20 cellular contexts compared by ENCODE assay signal in genomic region chr11:2942872-2943710, GRCh38. TPM values are rescaled to one million over a fixed set of nuclear protein-coding genes. Genes with fewer than 3 reads are reported as not detected.
DNase-seq lines count a peak whose midpoint lies in the region; ATAC-seq lines count a peak whose summit lies in the region.
"Had no signal": no experiment of that assay in that cellular context is flagged by ENCODE, and none has a peak within 500 bp of the region (broad histone marks: within the 10 kb centered on the region; RNA-seq: fewer than 3 reads in every experiment).

No MANE protein-coding gene starts in this region.

- H3K27me3 Mint-ChIP-seq in activated CD8-positive, alpha-beta memory T cell treated with anti-CD3 and anti-CD28 coated beads, Interleukin-2, amount 10 ng/mL, durations not matched to agents 7 days and 5 days = no peaks in the 10 kb centered on the region
- peaks cover 0 to 9% of the 10 kb centered on the region in 2 donors for H3K27me3 Mint-ChIP-seq in CD8-positive, alpha-beta memory T cell
- H3K27me3 Mint-ChIP-seq in activated CD8-positive, alpha-beta T cell treated with anti-CD3 and anti-CD28 coated beads, Interleukin-2, amount 10 ng/mL, durations not matched to agents 7 days and 5 days (ENCODE audit: low read depth) = no peaks in the 10 kb centered on the region
- no peaks in the 10 kb centered on the region for H3K27me3 Mint-ChIP-seq in naive thymus-derived CD4-positive, alpha-beta T cell

- no peak overlapping the region for H3K27ac ChIP-seq in CD8-positive, alpha-beta memory T cell (ENCODE audit: low read depth, low read length)
- no peak overlapping the region for H3K27ac ChIP-seq in naive thymus-derived CD4-positive, alpha-beta T cell (ENCODE audit: low read depth, low read length)
- H3K27ac ChIP-seq: ascending aorta, BLaER1, heart left ventricle, parathyroid adenoma, SK-N-MC, upper lobe of right lung had no signal

- in situ Hi-C loops in G401 (cut with HindIII; ENCODE audit: low sequenced_read_pairs) = no loop called here

- peaks cover 8% of the 10 kb centered on the region for H3K9me3 ChIP-seq in CD8-positive, alpha-beta memory T cell (ENCODE audit: low read length)
- H3K9me3 ChIP-seq in naive thymus-derived CD4-positive, alpha-beta T cell (ENCODE audit: control insufficient read depth in 2 of 3, low read length in 3 of 3) = peaks cover 0 to 8% (median 5%) of the 10 kb centered on the region in 3 experiments
- H3K9me3 ChIP-seq: upper lobe of right lung had no signal

- CTCF ChIA-PET in activated CD8-positive, alpha-beta memory T cell treated with anti-CD3 and anti-CD28 coated beads, Interleukin-2, amount 10 ng/mL, durations not matched to agents 7 days and 5 days (lab: Charles Lee) = interaction anchor here (0.9 to 2.6 kb wide), 3 partner anchors 13 to 51 kb away, joined by 3 to 20 read pairs (median 4); partner anchors contain the start of gene PHLDA2
- CTCF ChIA-PET in CD8-positive, alpha-beta memory T cell (lab: Charles Lee) = interaction anchor here (0.7 to 1.4 kb wide), 2 partner anchors 13 to 72 kb away, joined by 3 to 4 read pairs; no protein-coding TSS in a partner anchor
- CTCF ChIA-PET in activated CD8-positive, alpha-beta T cell treated with anti-CD3 and anti-CD28 coated beads, Interleukin-2, amount 10 ng/mL, durations not matched to agents 7 days and 5 days (lab: Charles Lee) = interaction anchor here (0.9 to 2.7 kb wide), 4 partner anchors 27 to 410 kb away, joined by 3 to 7 read pairs (median 4); no protein-coding TSS in a partner anchor
- CTCF ChIA-PET in naive thymus-derived CD4-positive, alpha-beta T cell (lab: Charles Lee) = interaction anchor here (0.6 to 1.3 kb wide), 5 partner anchors 21 to 413 kb away, joined by 3 to 4 read pairs (median 3); no protein-coding TSS in a partner anchor

- H3K36me3 ChIP-seq in CD8-positive, alpha-beta memory T cell (ENCODE audit: insufficient read depth, low read length) = peaks cover 9% of the 10 kb centered on the region
- peaks cover 0 to 8% (median 8%) of the 10 kb centered on the region in 3 experiments for H3K36me3 ChIP-seq in naive thymus-derived CD4-positive, alpha-beta T cell (ENCODE audit: control insufficient read depth in 2 of 3, insufficient read depth in 3 of 3, low read length in 3 of 3)

- intact Hi-C loops in naive thymus-derived CD4-positive, alpha-beta T cell (cut with micrococcal nuclease) = no loop called here

- POLR2A ChIA-PET in CD8-positive, alpha-beta memory T cell (lab: Charles Lee) = interaction anchor here (0.5 to 0.9 kb wide), 2 partner anchors 13 to 104 kb away, joined by 3 to 4 read pairs; no protein-coding TSS in a partner anchor
- POLR2A ChIA-PET in activated CD8-positive, alpha-beta T cell treated with anti-CD3 and anti-CD28 coated beads, Interleukin-2, amount 10 ng/mL, durations not matched to agents 7 days and 5 days (lab: Charles Lee) = interaction anchor here (1.1 to 1.5 kb wide), 6 partner anchors 9 to 410 kb away, joined by 3 to 7 read pairs (median 4); no protein-coding TSS in a partner anchor
- POLR2A ChIA-PET in naive thymus-derived CD4-positive, alpha-beta T cell (lab: Charles Lee) = interaction anchor here (0.8 to 1.2 kb wide), 2 partner anchors 14 kb away, joined by 3 read pairs; partner anchors contain the start of gene PHLDA2

- DNase-seq in activated CD8-positive, alpha-beta memory T cell treated with anti-CD3 and anti-CD28 coated beads, Interleukin-2, amount 10 ng/mL, durations not matched to agents 7 days and 5 days = no peak
- DNase-seq in activated CD8-positive, alpha-beta memory T cell treated with anti-CD3 and anti-CD28 coated beads, Interleukin-2, amount 50 U/mL, for 4 hours = no peak
- DNase-seq in CD8-positive, alpha-beta memory T cell = no peak
- DNase-seq in activated CD8-positive, alpha-beta T cell treated with anti-CD3 and anti-CD28 coated beads, Interleukin-2, amount 10 ng/mL, durations not matched to agents 7 days and 5 days = no peak
- peak in 1 of 9 donors; percentile 14 for DNase-seq in naive thymus-derived CD4-positive, alpha-beta T cell
- no peak for DNase-seq in T-helper 2 cell
- DNase-seq in G401 (ENCODE audit: low spot score) = no peak
- DNase-seq in globus pallidus (ENCODE audit: low spot score) = no peak
- DNase-seq: GF-D8, heart left ventricle, NCI-H1694 treated with DMSO at 0.1 percent for 48 hours, RPMI8226, T1000 had no signal

- peaks cover 39% of the 10 kb centered on the region for H3K4me1 Mint-ChIP-seq in activated CD8-positive, alpha-beta memory T cell treated with anti-CD3 and anti-CD28 coated beads, Interleukin-2, amount 10 ng/mL, durations not matched to agents 7 days and 5 days
- peaks cover 28 to 69% (median 36%) of the 10 kb centered on the region in 3 donors for H3K4me1 Mint-ChIP-seq in CD8-positive, alpha-beta memory T cell
- H3K4me1 Mint-ChIP-seq in activated CD8-positive, alpha-beta T cell treated with anti-CD3 and anti-CD28 coated beads, Interleukin-2, amount 10 ng/mL, durations not matched to agents 7 days and 5 days (ENCODE audit: low read depth) = peaks cover 50% of the 10 kb centered on the region
- H3K4me1 Mint-ChIP-seq in naive thymus-derived CD4-positive, alpha-beta T cell = peaks cover 28 to 60% (median 51%) of the 10 kb centered on the region in 7 donors

- no peaks in the 10 kb centered on the region for H3K27me3 ChIP-seq in CD8-positive, alpha-beta memory T cell (ENCODE audit: insufficient read depth, low read length, poor library complexity, severe bottlenecking)
- H3K27me3 ChIP-seq in naive thymus-derived CD4-positive, alpha-beta T cell (ENCODE audit: control insufficient read depth in 2 of 2, insufficient read depth in 2 of 2, low read length in 2 of 2) = no peaks in the 10 kb centered on the region
- H3K27me3 ChIP-seq: ascending aorta, BLaER1, heart left ventricle, upper lobe of right lung had no signal

- H3K36me3 Mint-ChIP-seq in activated CD8-positive, alpha-beta memory T cell treated with anti-CD3 and anti-CD28 coated beads, Interleukin-2, amount 10 ng/mL, durations not matched to agents 7 days and 5 days = peaks cover 44% of the 10 kb centered on the region
- peaks cover 4 to 49% (median 10%) of the 10 kb centered on the region in 3 donors for H3K36me3 Mint-ChIP-seq in CD8-positive, alpha-beta memory T cell
- peaks cover 57% of the 10 kb centered on the region for H3K36me3 Mint-ChIP-seq in activated CD8-positive, alpha-beta T cell treated with anti-CD3 and anti-CD28 coated beads, Interleukin-2, amount 10 ng/mL, durations not matched to agents 7 days and 5 days (ENCODE audit: low read depth)
- peaks cover 3 to 26% (median 8%) of the 10 kb centered on the region in 5 donors for H3K36me3 Mint-ChIP-seq in naive thymus-derived CD4-positive, alpha-beta T cell

- no peak overlapping the region for H3K4me3 Mint-ChIP-seq in activated CD8-positive, alpha-beta memory T cell treated with anti-CD3 and anti-CD28 coated beads, Interleukin-2, amount 10 ng/mL, durations not matched to agents 7 days and 5 days
- H3K4me3 Mint-ChIP-seq in CD8-positive, alpha-beta memory T cell = no peak overlapping the region
- no peak overlapping the region for H3K4me3 Mint-ChIP-seq in activated CD8-positive, alpha-beta T cell treated with anti-CD3 and anti-CD28 coated beads, Interleukin-2, amount 10 ng/mL, durations not matched to agents 7 days and 5 days
- peak overlapping the region in 1 of 10 donors; percentile 13 for H3K4me3 Mint-ChIP-seq in naive thymus-derived CD4-positive, alpha-beta T cell
- H3K4me3 Mint-ChIP-seq: nephron, WTC11 had no signal

- ATAC-seq in activated CD8-positive, alpha-beta memory T cell treated with anti-CD3 and anti-CD28 coated beads, Interleukin-2, amount 10 ng/mL, durations not matched to agents 7 days and 5 days = no peak
- no peak for ATAC-seq in activated CD8-positive, alpha-beta T cell treated with anti-CD3 and anti-CD28 coated beads, Interleukin-2, amount 10 ng/mL, durations not matched to agents 7 days and 5 days
- ATAC-seq in naive thymus-derived CD4-positive, alpha-beta T cell = no peak
- ATAC-seq: heart left ventricle, WTC11 had no signal

- H3K27ac Mint-ChIP-seq in activated CD8-positive, alpha-beta memory T cell treated with anti-CD3 and anti-CD28 coated beads, Interleukin-2, amount 10 ng/mL, durations not matched to agents 7 days and 5 days = peak overlapping the region; percentile 19
- H3K27ac Mint-ChIP-seq in CD8-positive, alpha-beta memory T cell = peak overlapping the region in 7 of 8 donors; percentile 7 to 64 (median 32)
- peak overlapping the region; percentile 25 for H3K27ac Mint-ChIP-seq in activated CD8-positive, alpha-beta T cell treated with anti-CD3 and anti-CD28 coated beads, Interleukin-2, amount 10 ng/mL, durations not matched to agents 7 days and 5 days
- peak overlapping the region in 5 of 9 donors; percentile 18 to 83 (median 73) for H3K27ac Mint-ChIP-seq in naive thymus-derived CD4-positive, alpha-beta T cell
- H3K27ac Mint-ChIP-seq: nephron, WTC11 had no signal

- no peak overlapping the region for H3K4me3 ChIP-seq in CD8-positive, alpha-beta memory T cell (ENCODE audit: low read length)
- no peak overlapping the region for H3K4me3 ChIP-seq in naive thymus-derived CD4-positive, alpha-beta T cell (ENCODE audit: low read length)
- H3K4me3 ChIP-seq: ascending aorta, BLaER1, heart left ventricle, SK-N-MC, upper lobe of right lung had no signal

- peaks cover 13% of the 10 kb centered on the region for H3K9me3 Mint-ChIP-seq in activated CD8-positive, alpha-beta memory T cell treated with anti-CD3 and anti-CD28 coated beads, Interleukin-2, amount 10 ng/mL, durations not matched to agents 7 days and 5 days (ENCODE audit: low read depth)
- peaks cover 0 to 15% (median 14%) of the 10 kb centered on the region in 5 donors for H3K9me3 Mint-ChIP-seq in CD8-positive, alpha-beta memory T cell
- H3K9me3 Mint-ChIP-seq in activated CD8-positive, alpha-beta T cell treated with anti-CD3 and anti-CD28 coated beads, Interleukin-2, amount 10 ng/mL, durations not matched to agents 7 days and 5 days (ENCODE audit: insufficient read depth) = peaks cover 4% of the 10 kb centered on the region
- H3K9me3 Mint-ChIP-seq in naive thymus-derived CD4-positive, alpha-beta T cell = peaks cover 0 to 17% (median 12%) of the 10 kb centered on the region in 11 donors

- peaks cover 20% of the 10 kb centered on the region for H3K4me1 ChIP-seq in CD8-positive, alpha-beta memory T cell (ENCODE audit: insufficient read depth, low read length)
- peaks cover 0 to 17% of the 10 kb centered on the region in 2 donors for H3K4me1 ChIP-seq in naive thymus-derived CD4-positive, alpha-beta T cell (ENCODE audit: control insufficient read depth in 2 of 2, insufficient read depth in 2 of 2, low read length in 2 of 2)

RNA-seq across cellular contexts. Expression of gene PHLDA2, which starts 13.9 kb away (rescaled TPM):
- total RNA-seq in activated CD8-positive, alpha-beta memory T cell treated with anti-CD3 and anti-CD28 coated beads, Interleukin-2, amount 10 ng/mL, durations not matched to agents 7 days and 5 days = 1 to 10 TPM; 1.1 to 3.6 TPM
- total RNA-seq in CD8-positive, alpha-beta memory T cell = 1 to 10 TPM; 2.1 to 2.9 TPM
- polyA plus RNA-seq in CD8-positive, alpha-beta memory T cell = 1.3 TPM
- 1 to 10 TPM; 1.3 to 2.6 TPM for total RNA-seq in activated CD8-positive, alpha-beta T cell treated with anti-CD3 and anti-CD28 coated beads, Interleukin-2, amount 10 ng/mL, durations not matched to agents 7 days and 5 days
- 1 to 10 TPM in 3 of 5 experiments, not detected in 2; 2.5 to 7.9 (median 4.5) TPM for total RNA-seq in naive thymus-derived CD4-positive, alpha-beta T cell
- not detected for polyA plus RNA-seq in naive thymus-derived CD4-positive, alpha-beta T cell
- 2.2 and 3.1 TPM in 2 replicates for total RNA-seq in G401 (2014; rRNA removed; shearing (Covaris generic))
- total RNA-seq: ascending aorta had no signal

RNA-seq across cellular contexts. Expression of gene NAP1L4, which starts 49.0 kb away (rescaled TPM):
- total RNA-seq in activated CD8-positive, alpha-beta memory T cell treated with anti-CD3 and anti-CD28 coated beads, Interleukin-2, amount 10 ng/mL, durations not matched to agents 7 days and 5 days = 100 to 1,000 TPM; 347 to 389 TPM
- total RNA-seq in CD8-positive, alpha-beta memory T cell = 100 to 1,000 TPM; 273 to 280 TPM
- 163 TPM for polyA plus RNA-seq in CD8-positive, alpha-beta memory T cell
- total RNA-seq in activated CD8-positive, alpha-beta T cell treated with anti-CD3 and anti-CD28 coated beads, Interleukin-2, amount 10 ng/mL, durations not matched to agents 7 days and 5 days = 100 to 1,000 TPM; 287 to 300 TPM
- 100 to 1,000 TPM; 245 to 356 (median 294) TPM for total RNA-seq in naive thymus-derived CD4-positive, alpha-beta T cell
- 100 to 1,000 TPM; 134 to 172 TPM for polyA plus RNA-seq in naive thymus-derived CD4-positive, alpha-beta T cell
- total RNA-seq in G401 (2014; rRNA removed; shearing (Covaris generic)) = 182 and 291 TPM in 2 replicates

RNA-seq across cellular contexts. Expression of gene CDKN1C, which starts 57.5 kb away (rescaled TPM):
- under 1 TPM; 0.44 to 0.87 TPM for total RNA-seq in activated CD8-positive, alpha-beta memory T cell treated with anti-CD3 and anti-CD28 coated beads, Interleukin-2, amount 10 ng/mL, durations not matched to agents 7 days and 5 days
- total RNA-seq in CD8-positive, alpha-beta memory T cell = 1 to 10 TPM; 1.0 to 1.1 TPM
- 0.49 TPM for polyA plus RNA-seq in CD8-positive, alpha-beta memory T cell
- total RNA-seq in activated CD8-positive, alpha-beta T cell treated with anti-CD3 and anti-CD28 coated beads, Interleukin-2, amount 10 ng/mL, durations not matched to agents 7 days and 5 days = under 1 TPM; 0.21 to 0.32 TPM
- total RNA-seq in naive thymus-derived CD4-positive, alpha-beta T cell = 10 to 100 TPM in 1 of 5 experiments, 1 to 10 TPM in 3, under 1 TPM in 1; 0.53 to 36.0 (median 6.0) TPM
- under 1 TPM; 0.35 to 0.94 TPM for polyA plus RNA-seq in naive thymus-derived CD4-positive, alpha-beta T cell
- total RNA-seq in G401 (2014; rRNA removed; shearing (Covaris generic)) = 14.0 and 15.6 TPM in 2 replicates

Comparison
In these comparisons a context has a peak if more than half of its experiments do, and no peak if none do; other contexts are left out.
1. H3K27ac Mint-ChIP-seq: peak in every context shown above with its lines; median percentile 73 in naive thymus-derived CD4-positive, alpha-beta T cell; 32 in CD8-positive, alpha-beta memory T cell; 25 in activated CD8-positive, alpha-beta T cell treated with anti-CD3 and anti-CD28 coated beads, Interleukin-2, amount 10 ng/mL, durations not matched to agents 7 days and 5 days; 19 in activated CD8-positive, alpha-beta memory T cell treated with anti-CD3 and anti-CD28 coated beads, Interleukin-2, amount 10 ng/mL, durations not matched to agents 7 days and 5 days.